ENCODE assay signal across 24 cellular contexts in genomic region chr6:56915832-56916231, GRCh38. TPM values are rescaled to one million over a fixed set of nuclear protein-coding genes. Genes with fewer than 3 reads are reported as not detected.
"Had no signal": no experiment of that assay in that cellular context is flagged by ENCODE, and none has a peak within 500 bp of the region (broad histone marks: within the 10 kb centered on the region; RNA-seq: fewer than 3 reads in every experiment).

No MANE protein-coding gene starts in this region.

- FAIRE-seq: colon, TTC549 had no signal

- H3K4me3 ChIP-seq: adrenal gland, PC-9 had no signal

- H3K4me2 ChIP-seq: PC-9 had no signal

- ATAC-seq: activated CD8-positive, alpha-beta T cell treated with anti-CD3 and anti-CD28 coated beads, Interleukin-2, amount 10 ng/mL, durations not matched to agents 7 days and 5 days; T-helper 17 cell had no signal

- H3K4me3 Mint-ChIP-seq: activated CD8-positive, alpha-beta T cell treated with anti-CD3 and anti-CD28 coated beads, Interleukin-2, amount 10 ng/mL, durations not matched to agents 7 days and 5 days; activated naive CD8-positive, alpha-beta T cell treated with anti-CD3 and anti-CD28 coated beads, Interleukin-2, amount 10 ng/mL, durations not matched to agents 7 days and 5 days; T-helper 17 cell had no signal

- H3K4me1 ChIP-seq: adrenal gland had no signal

- H2AFZ ChIP-seq: PC-9 had no signal

- H3K4me1 Mint-ChIP-seq: activated naive CD8-positive, alpha-beta T cell treated with anti-CD3 and anti-CD28 coated beads, Interleukin-2, amount 10 ng/mL, durations not matched to agents 7 days and 5 days; T-helper 17 cell had no signal

- DNase-seq: activated CD4-positive, alpha-beta T cell treated with anti-CD3 and anti-CD28 coated beads for 48 hours; activated CD4-positive, alpha-beta T cell treated with anti-CD3 and anti-CD28 coated beads, Interleukin-2, amount 50 U/mL, for 4 hours; activated CD4-positive, CD25-positive, alpha-beta regulatory T cell treated with anti-CD3 and anti-CD28 coated beads, Interleukin-2, amount 50 U/mL, for 72 hours; activated CD8-positive, alpha-beta memory T cell treated with anti-CD3 and anti-CD28 coated beads, Interleukin-2, amount 50 U/mL, for 48 hours; activated CD8-positive, alpha-beta T cell treated with anti-CD3 and anti-CD28 coated beads, Interleukin-2, amount 10 ng/mL, durations not matched to agents 7 days and 5 days; activated naive CD4-positive, alpha-beta T cell treated with anti-CD3 and anti-CD28 coated beads, Interleukin-2, amount 50 U/mL, for 16 hours; activated naive CD8-positive, alpha-beta T cell treated with anti-CD3 and anti-CD28 coated beads, Interleukin-2, amount 10 ng/mL, durations not matched to agents 7 days and 5 days; activated T-cell treated with anti-CD3 and anti-CD28 coated beads, Interleukin-2, amount 50 U/mL, for 1 hour; adrenal gland; anterior cingulate cortex; cerebellar nuclear complex; MM.1S; NCI-H1105 treated with DMSO at 0.1 percent for 48 hours; NCI-H1436 treated with DMSO at 0.1 percent for 48 hours; NCI-H187; NCI-H2081 treated with DMSO at 0.1 percent for 48 hours; NCI-H446; NCI-H524; PC-9; SHP77 treated with DMSO at 0.1 percent for 48 hours; T-helper 17 cell; T-helper 9 cell had no signal

- H3K9me3 ChIP-seq: adrenal gland had no signal

- H3K27me3 Mint-ChIP-seq: T-helper 17 cell had no signal

- H3K9me3 Mint-ChIP-seq: activated naive CD8-positive, alpha-beta T cell treated with anti-CD3 and anti-CD28 coated beads, Interleukin-2, amount 10 ng/mL, durations not matched to agents 7 days and 5 days had no signal

- H3K36me3 ChIP-seq: adrenal gland had no signal

- H3K27ac ChIP-seq: adrenal gland, PC-9 had no signal

- H3K36me3 Mint-ChIP-seq: activated naive CD8-positive, alpha-beta T cell treated with anti-CD3 and anti-CD28 coated beads, Interleukin-2, amount 10 ng/mL, durations not matched to agents 7 days and 5 days had no signal

- H3K27ac Mint-ChIP-seq: activated CD8-positive, alpha-beta T cell treated with anti-CD3 and anti-CD28 coated beads, Interleukin-2, amount 10 ng/mL, durations not matched to agents 7 days and 5 days; activated naive CD8-positive, alpha-beta T cell treated with anti-CD3 and anti-CD28 coated beads, Interleukin-2, amount 10 ng/mL, durations not matched to agents 7 days and 5 days; T-helper 17 cell had no signal

RNA-seq across cellular contexts. Expression of gene BEND6, which starts 39.1 kb away (rescaled TPM):
- total RNA-seq: activated CD8-positive, alpha-beta T cell treated with anti-CD3 and anti-CD28 coated beads, Interleukin-2, amount 10 ng/mL, durations not matched to agents 7 days and 5 days; activated naive CD8-positive, alpha-beta T cell treated with anti-CD3 and anti-CD28 coated beads, Interleukin-2, amount 10 ng/mL, durations not matched to agents 7 days and 5 days; T-helper 17 cell had no signal
